ENCODE assay signal across 1 cellular context in genomic region chr5:139275536-139276297, GRCh38.
TF ChIP-seq lines count a peak whose summit lies in the region.

No MANE protein-coding gene starts in this region.

TF ChIP-seq in HepG2, 621 proteins besides CTCF, POLR2A, EP300 and RAD21 (continued from another document):
- TF ChIP-seq MNT (IDR thresholded peaks at IDR 0.05) (peak; percentile 40; the same call in 1 of the 2 replicates), ZBTB20 (CRISPR knock-in tag; IDR thresholded peaks at IDR 0.05; ENCODE audit: borderline replicate concordance, low read depth) (0 out of 2 replicates have a peak, but pooled peaks have one; percentile 21), ZNF510 (CRISPR knock-in tag; IDR thresholded peaks at IDR 0.05; ENCODE audit: low read depth) (no peak), ZNF3 (CRISPR knock-in tag; IDR thresholded peaks at IDR 0.05) (no peak), NFE2L2 (IDR thresholded peaks at IDR 0.05; ENCODE audit: low read length) (no peak), ZBTB33 (CRISPR knock-in tag; IDR thresholded peaks at IDR 0.05) (no peak), ZNF556 (CRISPR knock-in tag; IDR thresholded peaks at IDR 0.05; ENCODE audit: borderline replicate concordance) (no peak), ZNF180 (CRISPR knock-in tag; IDR thresholded peaks at IDR 0.05; ENCODE audit: borderline replicate concordance, low read depth) (no peak), MTA3 (CRISPR knock-in tag; IDR thresholded peaks at IDR 0.05) (no peak), THAP9 (CRISPR knock-in tag; IDR thresholded peaks at IDR 0.05; ENCODE audit: borderline replicate concordance) (no peak), ATF3 (CRISPR knock-in tag; IDR thresholded peaks at IDR 0.05) (no peak), HNRNPK (IDR thresholded peaks at IDR 0.05; ENCODE audit: low read depth, low read length, poor library complexity, severe bottlenecking) (no peak), MEF2D (CRISPR knock-in tag; IDR thresholded peaks at IDR 0.05) (0 out of 2 replicates have a peak, but pooled peaks have one; percentile 31), ZFAT (CRISPR knock-in tag; conservative IDR thresholded peaks at IDR 0.05) (no peak), ZSCAN12 (CRISPR knock-in tag; IDR thresholded peaks at IDR 0.05) (no peak), HNF4G (IDR thresholded peaks at IDR 0.05; ENCODE audit: borderline replicate concordance, low read depth, low read length) (no peak), HNF4G (CRISPR knock-in tag; IDR thresholded peaks at IDR 0.05; ENCODE audit: borderline replicate concordance, low read depth) (no peak), CENPBD1 (CRISPR knock-in tag; IDR thresholded peaks at IDR 0.05; ENCODE audit: borderline replicate concordance, low read depth) (no peak), PAX8 (CRISPR knock-in tag; IDR thresholded peaks at IDR 0.05; ENCODE audit: borderline replicate concordance) (no peak), ZNF567 (CRISPR knock-in tag; IDR thresholded peaks at IDR 0.05; ENCODE audit: borderline replicate concordance) (no peak), ZNF788 (CRISPR knock-in tag; IDR thresholded peaks at IDR 0.05; ENCODE audit: borderline replicate concordance) (0 out of 2 replicates have a peak, but pooled peaks have one; percentile 24), TOE1 (CRISPR knock-in tag; IDR thresholded peaks at IDR 0.05) (no peak), KMT2A (CRISPR knock-in tag; IDR thresholded peaks at IDR 0.05) (peak; percentile 63; the same call in 1 of the 2 replicates), HNRNPUL1 (IDR thresholded peaks at IDR 0.05; ENCODE audit: low read depth, low read length) (no peak), TCF12 (IDR thresholded peaks at IDR 0.05) (no peak), TCF12 (CRISPR knock-in tag; IDR thresholded peaks at IDR 0.05) (no peak), POLR2AphosphoS5 (IDR thresholded peaks at IDR 0.05; ENCODE audit: low read depth, low read length) (peak; percentile 19; the same call in 1 of the 2 replicates), YEATS2 (CRISPR knock-in tag; IDR thresholded peaks at IDR 0.05; ENCODE audit: borderline replicate concordance) (no peak), MXI1 (IDR thresholded peaks at IDR 0.05; ENCODE audit: borderline replicate concordance, low read depth, low read length) (peak; percentile 62; the same call in 1 of the 3 replicates), ZNF136 (CRISPR knock-in tag; IDR thresholded peaks at IDR 0.05; ENCODE audit: low read depth) (no peak), SIX1 (CRISPR knock-in tag; IDR thresholded peaks at IDR 0.05; ENCODE audit: borderline replicate concordance) (peak; percentile 44; the same call in 1 of the 2 replicates), ARID2 (CRISPR knock-in tag; IDR thresholded peaks at IDR 0.05; ENCODE audit: borderline replicate concordance) (0 out of 2 replicates have a peak, but pooled peaks have one; percentile 60), HIVEP1 (CRISPR knock-in tag; IDR thresholded peaks at IDR 0.05) (no peak), ZNF552 (CRISPR knock-in tag; IDR thresholded peaks at IDR 0.05; ENCODE audit: borderline replicate concordance) (no peak), TBX2 (CRISPR knock-in tag; IDR thresholded peaks at IDR 0.05; ENCODE audit: borderline replicate concordance) (peak; percentile 42; the same call in 1 of the 2 replicates)
